ENCODE assay signal across 25 cellular contexts in genomic region chr1:55716610-55717009, GRCh38.
A peak's percentile ranks its signal among the peaks of the same experiment; 100 is the strongest.
DNase-seq lines count a peak whose midpoint lies in the region; ATAC-seq, FAIRE-seq and TF ChIP-seq lines count a peak whose summit lies in the region.
"Had no signal": no experiment of that assay in that cellular context is flagged by ENCODE, and none has a peak within 500 bp of the region (broad histone marks: within the 10 kb centered on the region; RNA-seq: fewer than 3 reads in every experiment).

No MANE protein-coding gene starts in this region.

- H3K4me3 Mint-ChIP-seq in mesothelial cell of epicardium = no peak overlapping the region
- H3K4me3 Mint-ChIP-seq: CD4-positive, CD25-positive, alpha-beta regulatory T cell; natural killer cell treated with Interleukin-12 subunit alpha and Interleukin-12 subunit beta and Interleukin-15 and Interleukin-18, amount 100 ng/mL, for 72 hours; T-helper 1 cell treated with Interleukin-12 subunit alpha and Interleukin-12 subunit beta and Interleukin-4 antibody, amounts not matched to agents 30 μg/mL and 1 μg/mL, for 36 hours had no signal

- H3K9me3 ChIP-seq in AG04450 (ENCODE audit: control insufficient read depth, insufficient read depth, low read length) (no peaks in the 10 kb centered on the region), MG63 (0 out of 2 replicates have a peak, but pooled peaks cover 3% of the 10 kb centered on the region), heart right ventricle (no peaks in the 10 kb centered on the region)

- POLR2A ChIA-PET in AG04450 (lab: Yijun Ruan, JAX) = interaction anchor here (0.7 to 3.4 kb wide), 4 partner anchors 13 to 863 kb away, joined by 3 to 35 read pairs (median 4); partner anchors contain the start of gene PLPP3

- H3K27me3 ChIP-seq in AG04450 (ENCODE audit: control insufficient read depth, insufficient read depth, low read length) (no peaks in the 10 kb centered on the region), MG63 (no peaks in the 10 kb centered on the region), bronchial epithelial cell (ENCODE audit: control insufficient read depth, insufficient read depth, low read length) (no peaks in the 10 kb centered on the region), heart right ventricle (no peaks in the 10 kb centered on the region)
- H3K27me3 ChIP-seq: foreskin keratinocyte had no signal

- no peaks in the 10 kb centered on the region for H3K27me3 Mint-ChIP-seq in mesothelial cell of epicardium (ENCODE audit: low read depth)

- H3K4me1 ChIP-seq in heart right ventricle = peaks cover 0 to 37% (median 14%) of the 10 kb centered on the region in 9 donors
- H3K4me1 ChIP-seq: foreskin keratinocyte had no signal

- CTCF ChIA-PET in AG04450 (lab: Charles Lee) = interaction anchor here (0.9 to 1.4 kb wide), 3 partner anchors 238 to 357 kb away, joined by 3 to 4 read pairs (median 3); no protein-coding TSS in a partner anchor

- H3K4me1 Mint-ChIP-seq in mesothelial cell of epicardium = peaks cover 42% of the 10 kb centered on the region
- H3K4me1 Mint-ChIP-seq: CD4-positive, CD25-positive, alpha-beta regulatory T cell had no signal

- TF ChIP-seq CTCF in AG04450 (IDR thresholded peaks at IDR 0.05; ENCODE audit: low read depth, low read length) (no peak), bronchial epithelial cell (IDR thresholded peaks at IDR 0.05; ENCODE audit: insufficient read depth, low read length, severe bottlenecking) (no peak), mesothelial cell of epicardium (IDR thresholded peaks at IDR 0.05; ENCODE audit: unreplicated experiment) (no peak), heart right ventricle (IDR thresholded peaks at IDR 0.05) (no peak)

- intact Hi-C loops in heart right ventricle (cut with DNase I) = no loop called here

- peak; percentile 72 for FAIRE-seq in bronchial epithelial cell (lab: Jason Lieb, UNC)
- FAIRE-seq: GM12892 had no signal

- H3K9me3 Mint-ChIP-seq in mesothelial cell of epicardium = no peaks in the 10 kb centered on the region
- H3K9me3 Mint-ChIP-seq: T-helper 1 cell treated with Interleukin-12 subunit alpha and Interleukin-12 subunit beta and Interleukin-4 antibody, amounts not matched to agents 30 μg/mL and 1 μg/mL, for 36 hours had no signal

- H3K27ac Mint-ChIP-seq in mesothelial cell of epicardium = peak overlapping the region; percentile 65
- H3K27ac Mint-ChIP-seq: CD4-positive, CD25-positive, alpha-beta regulatory T cell; natural killer cell treated with Interleukin-12 subunit alpha and Interleukin-12 subunit beta and Interleukin-15 and Interleukin-18, amount 100 ng/mL, for 72 hours; T-helper 1 cell treated with Interleukin-12 subunit alpha and Interleukin-12 subunit beta and Interleukin-4 antibody, amounts not matched to agents 30 μg/mL and 1 μg/mL, for 36 hours had no signal

- no peaks in the 10 kb centered on the region for H3K36me3 ChIP-seq in MG63
- H3K36me3 ChIP-seq in bronchial epithelial cell (ENCODE audit: control insufficient read depth, insufficient read depth, low read length) = no peaks in the 10 kb centered on the region
- H3K36me3 ChIP-seq in heart right ventricle = no peaks in the 10 kb centered on the region

- ATAC-seq in heart right ventricle = no peak
- ATAC-seq: foreskin keratinocyte; natural killer cell treated with Interleukin-12 subunit alpha and Interleukin-12 subunit beta and Interleukin-15 and Interleukin-18, amount 100 ng/mL, for 72 hours had no signal

- peak overlapping the region; percentile 89 for H3K27ac ChIP-seq in AG04450 (ENCODE audit: low read depth, low read length)
- H3K27ac ChIP-seq in heart right ventricle = no peak overlapping the region
- H3K27ac ChIP-seq: foreskin keratinocyte, VCaP had no signal

- WGBS in heart right ventricle, 2 donors = 94% methylated on average over 1 of the region's 1 CpG

- no peak overlapping the region for H3K4me3 ChIP-seq in AG04450 (ENCODE audit: low read depth, low read length)
- no peak overlapping the region for H3K4me3 ChIP-seq in MG63
- no peak overlapping the region for H3K4me3 ChIP-seq in bronchial epithelial cell (ENCODE audit: low read depth, low read length)
- no peak overlapping the region for H3K4me3 ChIP-seq in heart right ventricle
- H3K4me3 ChIP-seq: coronary artery, skin epidermis had no signal

- H3K36me3 Mint-ChIP-seq in mesothelial cell of epicardium = no peaks in the 10 kb centered on the region
- H3K36me3 Mint-ChIP-seq: CD4-positive, CD25-positive, alpha-beta regulatory T cell; natural killer cell treated with Interleukin-12 subunit alpha and Interleukin-12 subunit beta and Interleukin-15 and Interleukin-18, amount 100 ng/mL, for 72 hours had no signal

- DNase-seq in AG04450 (ENCODE audit: low read depth, low spot score) (no peak), MG63 (peak; percentile 34), bronchial epithelial cell (ENCODE audit: low read depth) (no peak), mesothelial cell of epicardium (ENCODE audit: low spot score in 2 of 2, unreplicated experiment in 2 of 2) (no peak), heart right ventricle (no peak), NOMO-1 (lab: John Stamatoyannopoulos, UW; ENCODE audit: unreplicated experiment in 2 of 2) (no peak), NCI-H2171 treated with DMSO at 0.1 percent for 48 hours (lab: John Stamatoyannopoulos, UW) (no peak)
- no peak for DNase-seq in stimulated activated CD4-positive, alpha-beta T cell treated with anti-CD3 and anti-CD28 coated beads, Interleukin-2, amount 100 ng/mL, for 48 hours
- DNase-seq: activated CD4-positive, alpha-beta T cell treated with anti-CD3 and anti-CD28 coated beads, Interleukin-2, amount 50 U/mL, for 48 hours; activated naive CD4-positive, alpha-beta T cell; activated T-cell treated with anti-CD3 and anti-CD28 coated beads for 4 hours; CD4-positive, CD25-positive, alpha-beta regulatory T cell; foreskin keratinocyte; KBM-7; mesendoderm; NCI-H1092; NCI-H2029 treated with DMSO at 0.1 percent for 48 hours; NCI-H510A treated with DMSO at 0.1 percent for 48 hours; SHP77 had no signal
